1 cellular context compared by ENCODE assay signal in the genomic region with DNA sequence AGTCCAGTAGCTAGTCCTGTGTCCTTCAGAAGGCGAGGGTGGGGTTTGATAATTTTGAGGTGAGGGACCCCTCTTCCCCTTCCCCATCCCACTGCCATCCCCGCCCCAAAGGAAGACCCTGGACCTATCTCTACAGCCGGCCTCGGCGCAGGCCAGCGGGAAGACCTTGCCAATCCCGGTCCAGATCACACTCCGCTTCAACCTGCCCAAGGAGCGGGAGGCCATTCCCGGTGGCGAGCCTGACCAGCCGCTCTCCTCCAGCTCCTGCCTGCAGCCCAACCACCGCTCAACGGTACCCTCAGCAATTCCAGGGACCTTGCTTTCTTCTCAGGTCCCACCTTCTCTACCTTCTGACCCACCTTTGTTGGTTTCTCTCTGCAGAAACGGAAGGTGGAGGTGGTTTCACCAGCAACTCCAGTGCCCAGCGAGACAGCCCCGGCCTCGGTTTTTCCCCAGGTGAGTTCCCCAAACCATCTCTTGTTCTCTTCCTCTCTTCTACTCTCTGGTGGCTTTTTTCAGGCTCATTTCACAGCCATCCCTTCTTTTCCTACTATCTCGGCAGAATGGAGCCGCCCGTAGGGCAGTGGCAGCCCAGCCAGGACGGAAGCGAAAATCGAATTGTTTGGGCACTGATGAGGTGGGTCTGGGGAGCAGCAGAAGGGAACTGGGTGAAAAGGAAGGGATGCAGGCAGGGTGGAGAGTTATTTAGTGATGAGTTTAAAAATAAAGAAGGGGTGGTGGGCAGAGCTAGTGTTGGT.
TF ChIP-seq lines count a peak whose summit lies in the region.

No MANE protein-coding gene starts in this region.

TF ChIP-seq in IMR-90, 13 proteins besides CTCF, POLR2A, EP300 and RAD21 (continued from another document):
- TF ChIP-seq, protein P1, sequence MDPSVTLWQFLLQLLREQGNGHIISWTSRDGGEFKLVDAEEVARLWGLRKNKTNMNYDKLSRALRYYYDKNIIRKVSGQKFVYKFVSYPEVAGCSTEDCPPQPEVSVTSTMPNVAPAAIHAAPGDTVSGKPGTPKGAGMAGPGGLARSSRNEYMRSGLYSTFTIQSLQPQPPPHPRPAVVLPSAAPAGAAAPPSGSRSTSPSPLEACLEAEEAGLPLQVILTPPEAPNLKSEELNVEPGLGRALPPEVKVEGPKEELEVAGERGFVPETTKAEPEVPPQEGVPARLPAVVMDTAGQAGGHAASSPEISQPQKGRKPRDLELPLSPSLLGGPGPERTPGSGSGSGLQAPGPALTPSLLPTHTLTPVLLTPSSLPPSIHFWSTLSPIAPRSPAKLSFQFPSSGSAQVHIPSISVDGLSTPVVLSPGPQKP (IDR thresholded peaks at IDR 0.05; ENCODE audit: borderline replicate concordance, low read depth, low read length): no peak
- no peak for TF ChIP-seq SMC3 (IDR thresholded peaks at IDR 0.05; ENCODE audit: low read depth, low read length)
- TF ChIP-seq RCOR1 (IDR thresholded peaks at IDR 0.05; ENCODE audit: insufficient replicate concordance, low read length): no peak
- TF ChIP-seq, protein P2, sequence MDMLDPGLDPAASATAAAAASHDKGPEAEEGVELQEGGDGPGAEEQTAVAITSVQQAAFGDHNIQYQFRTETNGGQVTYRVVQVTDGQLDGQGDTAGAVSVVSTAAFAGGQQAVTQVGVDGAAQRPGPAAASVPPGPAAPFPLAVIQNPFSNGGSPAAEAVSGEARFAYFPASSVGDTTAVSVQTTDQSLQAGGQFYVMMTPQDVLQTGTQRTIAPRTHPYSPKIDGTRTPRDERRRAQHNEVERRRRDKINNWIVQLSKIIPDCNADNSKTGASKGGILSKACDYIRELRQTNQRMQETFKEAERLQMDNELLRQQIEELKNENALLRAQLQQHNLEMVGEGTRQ (IDR thresholded peaks at IDR 0.05; ENCODE audit: low read depth, low read length): no peak
- no peak for TF ChIP-seq RFX5 (IDR thresholded peaks at IDR 0.05; ENCODE audit: low read depth, low read length)
- no peak for TF ChIP-seq CHD1 (IDR thresholded peaks at IDR 0.05; ENCODE audit: low read depth, low read length)
- no peak for TF ChIP-seq MXI1 (IDR thresholded peaks at IDR 0.05; ENCODE audit: borderline replicate concordance, low read depth, low read length)
- TF ChIP-seq FOS (IDR thresholded peaks at IDR 0.05; ENCODE audit: low read depth, low read length): no peak
- no peak for TF ChIP-seq CEBPB (IDR thresholded peaks at IDR 0.05; ENCODE audit: low read depth, low read length)
